In genomic region chr1:206967096-206967851, GRCh38 we compare ENCODE assay signal across 8 cellular contexts. TPM values are rescaled to one million over a fixed set of nuclear protein-coding genes. Genes with fewer than 3 reads are reported as not detected.
A peak's percentile ranks its signal among the peaks of the same experiment; 100 is the strongest.
DNase-seq lines count a peak whose midpoint lies in the region; ATAC-seq and TF ChIP-seq lines count a peak whose summit lies in the region.

No MANE protein-coding gene starts in this region.

- no peaks in the 10 kb centered on the region for H3K79me2 ChIP-seq in OCI-LY3 (ENCODE audit: low read length)

- H3K27me3 ChIP-seq in OCI-LY3 (ENCODE audit: low read depth, low read length) = no peaks in the 10 kb centered on the region
- peaks cover 0 to 26% of the 10 kb centered on the region in 2 donors for H3K27me3 ChIP-seq in left lung
- no peaks in the 10 kb centered on the region for H3K27me3 ChIP-seq in sigmoid colon
- H3K27me3 ChIP-seq in gastroesophageal sphincter = no peaks in the 10 kb centered on the region

- no peaks in the 10 kb centered on the region for H4K20me1 ChIP-seq in OCI-LY3 (ENCODE audit: insufficient read depth, low read length)

- H3K4me2 ChIP-seq in OCI-LY3 (ENCODE audit: low read length) = peak overlapping the region; percentile 88

- peaks cover 5% of the 10 kb centered on the region for H3K36me3 ChIP-seq in OCI-LY3 (replicated peaks; ENCODE audit: low read depth, low read length)
- no peaks in the 10 kb centered on the region for H3K36me3 ChIP-seq in left lung
- H3K36me3 ChIP-seq in sigmoid colon = no peaks in the 10 kb centered on the region
- H3K36me3 ChIP-seq in gastroesophageal sphincter = no peaks in the 10 kb centered on the region

- H3K4me1 ChIP-seq in OCI-LY3 (ENCODE audit: low read length) (peaks cover 93% of the 10 kb centered on the region), left lung (peaks cover 0 to 48% of the 10 kb centered on the region in 2 donors), sigmoid colon (no peaks in the 10 kb centered on the region), gastroesophageal sphincter (no peaks in the 10 kb centered on the region)

- intact Hi-C loops in left lung (cut with DNase I) (no loop called here), sigmoid colon (cut with DNase I) (no loop called here)

- no peaks in the 10 kb centered on the region for H3K9me3 ChIP-seq in OCI-LY3 (ENCODE audit: insufficient read depth, low read length)
- no peaks in the 10 kb centered on the region for H3K9me3 ChIP-seq in left lung
- no peaks in the 10 kb centered on the region for H3K9me3 ChIP-seq in sigmoid colon
- H3K9me3 ChIP-seq in gastroesophageal sphincter = no peaks in the 10 kb centered on the region

- peak overlapping the region; percentile 54 for H3K4me3 ChIP-seq in OCI-LY3 (ENCODE audit: low read length)
- H3K4me3 ChIP-seq in left lung = no peak overlapping the region
- H3K4me3 ChIP-seq in sigmoid colon = no peak overlapping the region
- no peak overlapping the region for H3K4me3 ChIP-seq in gastroesophageal sphincter

- TF ChIP-seq POLR2A in sigmoid colon (IDR thresholded peaks at IDR 0.05) (no peak), gastroesophageal sphincter (IDR thresholded peaks at IDR 0.05) (no peak)

- TF ChIP-seq EP300 in sigmoid colon (IDR thresholded peaks at IDR 0.05) (no peak), gastroesophageal sphincter (IDR thresholded peaks at IDR 0.05) (no peak)

- H2AFZ ChIP-seq in OCI-LY3 (ENCODE audit: low read depth, low read length) = no peak overlapping the region

- 28 to 35% methylated on average over 8 of the region's 8 CpGs for WGBS in sigmoid colon, 2 donors
- 45 to 68% methylated on average over 3 to 7 of the region's 8 CpGs for WGBS in gastroesophageal sphincter (ENCODE audit: low coverage in 1 of 2), 2 donors

- DNase-seq in GF-D8 (lab: John Stamatoyannopoulos, UW) (peak; percentile 51), left lung (no peak), sigmoid colon (no peak)

- ATAC-seq in GM21619 (IDR thresholded peaks at IDR 0.05; ENCODE audit: unreplicated experiment) = peak; percentile 70
- ATAC-seq in left lung = peak; percentile 86
- no peak for ATAC-seq in GM18520 (IDR thresholded peaks at IDR 0.05; ENCODE audit: unreplicated experiment)
- ATAC-seq in HG02884 (IDR thresholded peaks at IDR 0.05; ENCODE audit: unreplicated experiment) = no peak
- no peak for ATAC-seq in gastroesophageal sphincter

- H3K27ac ChIP-seq in OCI-LY3 (ENCODE audit: low read length) (peak overlapping the region; percentile 95), left lung (peak overlapping the region in 1 of 2 donors; percentile 21), sigmoid colon (no peak overlapping the region), gastroesophageal sphincter (no peak overlapping the region)

- H3K9ac ChIP-seq in OCI-LY3 (ENCODE audit: low read length) = peak overlapping the region; percentile 70

- TF ChIP-seq CTCF in OCI-LY3 (IDR thresholded peaks at IDR 0.05; ENCODE audit: low read depth, low read length) (no peak), left lung (IDR thresholded peaks at IDR 0.05) (no peak), sigmoid colon (IDR thresholded peaks at IDR 0.05) (no peak), gastroesophageal sphincter (IDR thresholded peaks at IDR 0.05) (no peak)

RNA-seq across cellular contexts. Expression of gene FCAMR, which starts 3.0 kb away (rescaled TPM):
- total RNA-seq in left lung (not detected), sigmoid colon (not detected), gastroesophageal sphincter (under 1 TPM in 1 of 4 donors, not detected in 3; 0.39 TPM)
- 1 to 10 TPM in 1 of 3 donors, not detected in 2; 1.5 TPM for polyA plus RNA-seq in sigmoid colon

RNA-seq across cellular contexts. Expression of gene PIGR, which starts 21.0 kb away (rescaled TPM):
- total RNA-seq in left lung = 100 to 1,000 TPM; 128 to 587 TPM
- 1 to 10 TPM in 2 of 4 donors, under 1 TPM in 1, not detected in 1; 0.16 to 9.3 (median 8.6) TPM for total RNA-seq in sigmoid colon
- polyA plus RNA-seq in sigmoid colon = 1,000 to 10,000 TPM in 1 of 3 donors, 100 to 1,000 TPM in 2; 163 to 3,648 (median 569) TPM
- total RNA-seq in gastroesophageal sphincter = 100 to 1,000 TPM in 1 of 4 donors, under 1 TPM in 3; 0.16 to 256 (median 0.35) TPM

RNA-seq across cellular contexts. Expression of gene FCMR, which starts 45.5 kb away (rescaled TPM):
- total RNA-seq in left lung (1 to 10 TPM; 2.7 to 6.7 TPM), sigmoid colon (1 to 10 TPM in 2 of 4 donors, under 1 TPM in 1, not detected in 1; 0.49 to 1.5 (median 1.1) TPM), gastroesophageal sphincter (1 to 10 TPM in 3 of 4 donors, not detected in 1; 1.0 to 4.1 (median 1.6) TPM)
- polyA plus RNA-seq in sigmoid colon = 100 to 1,000 TPM in 1 of 3 donors, 1 to 10 TPM in 2; 1.8 to 111 (median 3.5) TPM

Comparison
In these comparisons a context has a peak if more than half of its experiments do, and no peak if none do; other contexts are left out.
1. ATAC-seq: peak in GM21619 (single experiment) and left lung (single experiment); none in GM18520 (single experiment), HG02884 (single experiment) and gastroesophageal sphincter (single experiment).